In the genomic region with DNA sequence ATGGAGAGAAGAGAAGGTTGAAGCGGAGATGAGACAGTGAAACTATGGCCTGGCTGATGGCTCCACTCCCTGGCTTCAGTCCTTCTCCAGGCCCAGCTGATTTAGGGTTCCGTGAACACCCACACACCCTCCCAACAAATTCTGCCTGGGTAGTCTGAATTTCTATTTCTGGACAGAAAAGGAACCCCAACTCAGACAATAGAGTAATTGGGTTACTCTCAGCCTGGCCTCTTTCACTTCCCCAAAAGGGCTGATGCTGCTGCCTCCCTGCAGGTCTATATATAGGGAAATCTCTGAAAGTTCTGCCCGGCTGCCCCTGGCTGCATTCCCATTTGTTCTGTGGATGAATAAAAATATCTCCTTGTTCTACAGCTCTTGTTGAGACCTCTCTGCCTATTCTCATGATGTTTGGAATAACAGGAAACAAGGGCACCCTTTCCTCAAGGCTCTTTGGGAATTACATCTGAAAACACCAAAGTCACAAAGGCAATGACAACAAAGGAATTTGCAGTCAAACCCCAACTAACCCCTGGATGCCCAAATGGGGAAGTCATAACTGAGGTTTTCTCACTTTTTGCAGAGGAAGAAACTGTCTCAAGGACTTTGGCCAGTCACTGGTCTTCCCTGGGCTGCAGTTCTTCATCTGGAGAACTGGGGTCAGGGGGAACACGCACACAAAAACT, we compare ENCODE assay signal across 9 cellular contexts. TPM values are rescaled to one million over a fixed set of nuclear protein-coding genes. Genes with fewer than 3 reads are reported as not detected.
DNase-seq lines count a peak whose midpoint lies in the region; ATAC-seq and TF ChIP-seq lines count a peak whose summit lies in the region.
"Had no signal": no experiment of that assay in that cellular context is flagged by ENCODE, and none has a peak within 500 bp of the region (broad histone marks: within the 10 kb centered on the region; RNA-seq: fewer than 3 reads in every experiment).

No MANE protein-coding gene starts in this region.

- no peaks in the 10 kb centered on the region for H3K36me3 ChIP-seq in Peyer's patch

- peaks cover 0 to 8% (median 4%) of the 10 kb centered on the region in 4 donors for H3K4me1 ChIP-seq in Peyer's patch

- peak; percentile 64 for DNase-seq in GM13977 (ENCODE audit: low spot score)
- peak in 2 of 3 donors; percentile 72 to 73 for DNase-seq in Peyer's patch
- peak; percentile 77 for DNase-seq in myocyte (ENCODE audit: low read depth)
- DNase-seq in COLO668 (lab: John Stamatoyannopoulos, UW; ENCODE audit: unreplicated experiment), result no peak
- DNase-seq in NCI-H2196 (lab: John Stamatoyannopoulos, UW; ENCODE audit: unreplicated experiment), result no peak
- no peak for DNase-seq in SHP77 (lab: John Stamatoyannopoulos, UW)
- no peak for DNase-seq in hepatic stellate cell (ENCODE audit: low spot score)

- no peak for TF ChIP-seq CTCF in GM13977 (IDR thresholded peaks at IDR 0.05; ENCODE audit: extremely low read depth, insufficient read depth, missing control alignments)
- TF ChIP-seq CTCF in Peyer's patch (IDR thresholded peaks at IDR 0.05), result no peak

- H3K27me3 ChIP-seq in Peyer's patch, result no peaks in the 10 kb centered on the region

- in situ Hi-C loops in GM13977 (cut with MboI; ENCODE audit: low pct_unique_long_range_greater_than_20kb, low sequenced_read_pairs, unreplicated experiment), result loop anchor here (10.0 kb wide), 1 partner anchor 86 kb away; no protein-coding TSS in a partner anchor

- no peaks in the 10 kb centered on the region for H3K9me3 ChIP-seq in Peyer's patch

- TF ChIP-seq POLR2A in Peyer's patch (IDR thresholded peaks at IDR 0.05), result no peak

- no peak overlapping the region for H3K4me3 ChIP-seq in Peyer's patch

- peak overlapping the region; percentile 11 to 70 (median 36) for H3K27ac ChIP-seq in Peyer's patch

- ATAC-seq in HG02798 (IDR thresholded peaks at IDR 0.05; ENCODE audit: poor library complexity, unreplicated experiment), result peak; percentile 67
- ATAC-seq: T-cell had no signal

RNA-seq across cellular contexts. Expression of gene ZSCAN20, which starts 11.4 kb away (rescaled TPM):
- total RNA-seq in Peyer's patch (1 to 10 TPM; 7.5 to 8.3 (median 7.6) TPM), myocyte (5.6 and 5.8 TPM in 2 replicates)
- 2.6 TPM for polyA plus RNA-seq in myocyte (2012)

RNA-seq across cellular contexts. Expression of gene PHC2, which starts 30.2 kb away (rescaled TPM):
- total RNA-seq in Peyer's patch (10 to 100 TPM; 50.3 to 71.1 (median 65.9) TPM), myocyte (72.5 and 93.1 TPM in 2 replicates)
- 70.4 TPM for polyA plus RNA-seq in myocyte (2012)

Comparison
In these comparisons a context has a peak if more than half of its experiments do, and no peak if none do; other contexts are left out.
1. DNase-seq: peak in GM13977 (single experiment), Peyer's patch (2 of 3) and myocyte (single experiment); none in COLO668 (single experiment), NCI-H2196 (single experiment), SHP77 (0 of 2) and hepatic stellate cell (single experiment).